In the genomic region with DNA sequence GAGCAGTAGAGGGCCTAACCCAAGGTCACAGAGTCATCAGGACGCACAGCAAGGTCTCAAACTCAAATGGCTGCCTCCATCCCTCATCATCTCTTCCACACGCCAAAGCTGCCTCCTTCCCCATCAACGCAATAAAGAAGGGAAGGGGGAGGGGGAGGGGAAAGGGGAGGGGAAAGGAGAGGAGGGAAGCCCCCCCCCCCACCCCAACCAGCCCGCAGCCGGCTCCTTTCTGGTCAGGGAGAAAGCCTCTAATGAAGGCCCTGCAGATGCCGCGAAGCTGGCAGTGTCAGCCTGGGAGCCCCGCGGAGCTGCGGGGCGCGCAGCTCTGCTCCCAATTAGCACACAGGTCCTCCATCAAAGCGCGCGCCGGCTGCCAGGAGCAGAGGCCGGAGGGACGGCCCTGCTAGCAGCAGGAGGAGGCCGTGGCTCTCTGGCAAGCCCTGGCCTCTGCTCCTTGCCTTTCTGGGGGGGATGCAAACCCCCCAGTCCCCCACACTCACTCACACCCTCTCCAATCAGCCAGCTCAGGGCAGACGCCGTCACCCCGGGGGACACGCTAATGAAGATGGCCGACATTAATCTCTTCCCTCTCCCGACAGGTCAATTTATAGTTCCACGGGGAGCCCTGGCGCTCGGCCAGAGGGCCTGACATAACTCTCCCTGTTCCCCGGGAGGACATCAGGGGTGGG, we compare ENCODE assay signal across 1 cellular context.
TF ChIP-seq lines count a peak whose summit lies in the region.

No MANE protein-coding gene starts in this region.

TF ChIP-seq in HEK293, 187 proteins besides CTCF, POLR2A, EP300 and RAD21 (continued from another document):
- TF ChIP-seq, protein P1, sequence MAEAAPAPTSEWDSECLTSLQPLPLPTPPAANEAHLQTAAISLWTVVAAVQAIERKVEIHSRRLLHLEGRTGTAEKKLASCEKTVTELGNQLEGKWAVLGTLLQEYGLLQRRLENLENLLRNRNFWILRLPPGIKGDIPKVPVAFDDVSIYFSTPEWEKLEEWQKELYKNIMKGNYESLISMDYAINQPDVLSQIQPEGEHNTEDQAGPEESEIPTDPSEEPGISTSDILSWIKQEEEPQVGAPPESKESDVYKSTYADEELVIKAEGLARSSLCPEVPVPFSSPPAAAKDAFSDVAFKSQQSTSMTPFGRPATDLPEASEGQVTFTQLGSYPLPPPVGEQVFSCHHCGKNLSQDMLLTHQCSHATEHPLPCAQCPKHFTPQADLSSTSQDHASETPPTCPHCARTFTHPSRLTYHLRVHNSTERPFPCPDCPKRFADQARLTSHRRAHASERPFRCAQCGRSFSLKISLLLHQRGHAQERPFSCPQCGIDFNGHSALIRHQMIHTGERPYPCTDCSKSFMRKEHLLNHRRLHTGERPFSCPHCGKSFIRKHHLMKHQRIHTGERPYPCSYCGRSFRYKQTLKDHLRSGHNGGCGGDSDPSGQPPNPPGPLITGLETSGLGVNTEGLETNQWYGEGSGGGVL (tag by site-specific recombination; IDR thresholded peaks at IDR 0.05), result peak; percentile 77
- TF ChIP-seq ZBTB49 (tag by site-specific recombination; IDR thresholded peaks at IDR 0.05; ENCODE audit: low read depth), result no peak
- TF ChIP-seq ZSCAN23 (tag by site-specific recombination; IDR thresholded peaks at IDR 0.05), result no peak
- TF ChIP-seq GLIS2 (tag by site-specific recombination; IDR thresholded peaks at IDR 0.05), result peak; percentile 78
- TF ChIP-seq IKZF3 (tag by site-specific recombination; IDR thresholded peaks at IDR 0.05), result peak; percentile 77
- no peak for TF ChIP-seq ZNF626 (tag by site-specific recombination; IDR thresholded peaks at IDR 0.05)
- peak; percentile 68; the same call in 1 of the 2 replicates for TF ChIP-seq ZEB2 (tag by site-specific recombination; IDR thresholded peaks at IDR 0.05)
